15 cellular contexts compared by ENCODE assay signal in genomic region chr6:168554472-168554871, GRCh38.
DNase-seq lines count a peak whose midpoint lies in the region; ATAC-seq, FAIRE-seq and TF ChIP-seq lines count a peak whose summit lies in the region.
"Had no signal": no experiment of that assay in that cellular context is flagged by ENCODE, and none has a peak within 500 bp of the region (broad histone marks: within the 10 kb centered on the region; RNA-seq: fewer than 3 reads in every experiment).

No MANE protein-coding gene starts in this region.

- H3K4me3 ChIP-seq in ascending aorta (no peak overlapping the region), heart right ventricle (no peak overlapping the region), HepG2 (replicated peaks in 1 of 3; ENCODE audit: insufficient read depth in 1 of 3, low read depth in 2 of 3, low read length in 3 of 3) (no peak overlapping the region), testis (no peak overlapping the region), breast epithelium (no peak overlapping the region)
- H3K4me3 ChIP-seq: BLaER1 treated with 17β-estradiol and CSF1 and Interleukin-3, amounts not matched to agents 10 nM and 100 nM had no signal

- no peak for TF ChIP-seq CTCF in ascending aorta (IDR thresholded peaks at IDR 0.05)
- TF ChIP-seq CTCF in heart right ventricle (IDR thresholded peaks at IDR 0.05) = no peak
- TF ChIP-seq CTCF in HepG2 (CRISPR knock-in tag; IDR thresholded peaks at IDR 0.05) = no peak
- no peak for TF ChIP-seq CTCF in testis (IDR thresholded peaks at IDR 0.05)
- no peak for TF ChIP-seq CTCF in breast epithelium (IDR thresholded peaks at IDR 0.05)

- H3K9ac ChIP-seq in HepG2 (ENCODE audit: insufficient read depth, low read depth, low read length) = no peak overlapping the region
- H3K9ac ChIP-seq: BLaER1 treated with 17β-estradiol and CSF1 and Interleukin-3, amounts not matched to agents 10 nM and 100 nM had no signal

- peak overlapping the region; percentile 56 to 63 for H3K27ac ChIP-seq in ascending aorta
- H3K27ac ChIP-seq in heart right ventricle = no peak overlapping the region
- no peak overlapping the region for H3K27ac ChIP-seq in HepG2 (ENCODE audit: extremely low read length, insufficient read depth, low read length)
- peak overlapping the region; percentile 75 to 87 for H3K27ac ChIP-seq in testis
- no peak overlapping the region for H3K27ac ChIP-seq in breast epithelium
- H3K27ac ChIP-seq: BLaER1 treated with 17β-estradiol and CSF1 and Interleukin-3, amounts not matched to agents 10 nM and 100 nM had no signal

- DNase-seq in ascending aorta (ENCODE audit: low spot score in 2 of 2) (peak in 1 of 2 donors; percentile 64), heart right ventricle (no peak), HepG2 (ENCODE audit: low spot score) (no peak), testis (peak; percentile 83), breast epithelium (ENCODE audit: low spot score in 2 of 2) (no peak)
- DNase-seq: ACHN; CD4-positive, CD25-positive, alpha-beta regulatory T cell; DMS53; GF-D8 had no signal

- H3K4me1 ChIP-seq in ascending aorta = peaks cover 0 to 3% of the 10 kb centered on the region in 2 donors
- H3K4me1 ChIP-seq in heart right ventricle = peaks cover 0 to 15% (median 0%) of the 10 kb centered on the region in 9 donors
- no peaks in the 10 kb centered on the region for H3K4me1 ChIP-seq in HepG2 (ENCODE audit: insufficient read depth, low read length)
- peaks cover 31% of the 10 kb centered on the region for H3K4me1 ChIP-seq in testis
- H3K4me1 ChIP-seq in breast epithelium = no peaks in the 10 kb centered on the region
- H3K4me1 ChIP-seq: BLaER1 treated with 17β-estradiol and CSF1 and Interleukin-3, amounts not matched to agents 10 nM and 100 nM had no signal

- TF ChIP-seq POLR2A in HepG2 (IDR thresholded peaks at IDR 0.05; ENCODE audit: insufficient read depth in 1 of 2, low read depth in 2 of 2, low read length in 2 of 2) (no peak), testis (IDR thresholded peaks at IDR 0.05) (no peak), breast epithelium (IDR thresholded peaks at IDR 0.05) (no peak)

- peak in 7 of 8 donors; percentile 50 to 98 (median 57) for ATAC-seq in heart right ventricle
- no peak; the same call in 2 of the 3 replicates for ATAC-seq in HepG2
- no peak for ATAC-seq in HG02938 (IDR thresholded peaks at IDR 0.05; ENCODE audit: unreplicated experiment)
- no peak for ATAC-seq in HG03196 (IDR thresholded peaks at IDR 0.05; ENCODE audit: unreplicated experiment)
- ATAC-seq: HCT116 had no signal

- no peak overlapping the region for H3K4me2 ChIP-seq in HepG2 (ENCODE audit: low read depth, low read length)
- H3K4me2 ChIP-seq: BLaER1 treated with 17β-estradiol and CSF1 and Interleukin-3, amounts not matched to agents 10 nM and 100 nM had no signal

- FAIRE-seq in HepG2 (lab: Jason Lieb, UNC) = no peak
- FAIRE-seq: H54, HTR-8/SVneo had no signal

- BruUV-seq in HepG2 (replicated peaks; lab: Mats Ljungman, UMichigan) = no TSS peak

- H3K27me3 ChIP-seq in ascending aorta (no peaks in the 10 kb centered on the region), heart right ventricle (no peaks in the 10 kb centered on the region), HepG2 (ENCODE audit: control insufficient read depth in 1 of 2, insufficient read depth in 2 of 2, low read length in 2 of 2) (peaks cover 0 to 36% of the 10 kb centered on the region in 2 experiments; a peak in 4 of 5 replicates), testis (no peaks in the 10 kb centered on the region), breast epithelium (no peaks in the 10 kb centered on the region)
- H3K27me3 ChIP-seq: BLaER1 treated with 17β-estradiol and CSF1 and Interleukin-3, amounts not matched to agents 10 nM and 100 nM had no signal

- H4K20me1 ChIP-seq in HepG2 (ENCODE audit: insufficient read depth, low read length) = no peaks in the 10 kb centered on the region
- H4K20me1 ChIP-seq: BLaER1 treated with 17β-estradiol and CSF1 and Interleukin-3, amounts not matched to agents 10 nM and 100 nM had no signal

- POLR2A ChIA-PET in HepG2 (lab: Yijun Ruan, JAX) = no interaction called here

- TF ChIP-seq EP300 in HepG2 (IDR thresholded peaks at IDR 0.05; ENCODE audit: low read depth in 2 of 2, low read length in 2 of 2) (no peak), HepG2 (CRISPR knock-in tag; IDR thresholded peaks at IDR 0.05; ENCODE audit: borderline replicate concordance) (no peak)

- H2AFZ ChIP-seq in HepG2 (ENCODE audit: low read length) = no peak overlapping the region

- CTCF ChIA-PET in HepG2 (lab: Yijun Ruan, JAX; ENCODE audit: low intra/inter-chr PET ratio, low total read pairs) = no interaction called here

- H3K36me3 ChIP-seq in ascending aorta (peaks cover 0 to 6% of the 10 kb centered on the region in 2 donors), heart right ventricle (peaks cover 0 to 12% (median 0%) of the 10 kb centered on the region in 9 donors), HepG2 (replicated peaks in 1 of 2; ENCODE audit: control insufficient read depth in 1 of 2, insufficient read depth in 2 of 2, low read length in 2 of 2) (no peaks in the 10 kb centered on the region), testis (ENCODE audit: low read depth, missing control alignments) (no peaks in the 10 kb centered on the region), breast epithelium (no peaks in the 10 kb centered on the region)
- H3K36me3 ChIP-seq: BLaER1 treated with 17β-estradiol and CSF1 and Interleukin-3, amounts not matched to agents 10 nM and 100 nM had no signal

- in situ Hi-C loops in HepG2 (cut with HindIII; ENCODE audit: extremely low pct_ligation_motif_present, low pct_unique_long_range_greater_than_20kb) = no loop called here

- H3K9me3 ChIP-seq in ascending aorta (no peaks in the 10 kb centered on the region), heart right ventricle (no peaks in the 10 kb centered on the region), HepG2 (ENCODE audit: low read length) (no peaks in the 10 kb centered on the region), testis (no peaks in the 10 kb centered on the region), breast epithelium (no peaks in the 10 kb centered on the region)

- TF ChIP-seq RAD21 in HepG2 (CRISPR knock-in tag; IDR thresholded peaks at IDR 0.05) = no peak

- 47 to 57% methylated on average over 10 of the region's 10 CpGs for WGBS in heart right ventricle, 2 donors
- 13% methylated on average over 3 of the region's 10 CpGs for WGBS in HepG2 (ENCODE audit: low lambda C conversion rate)
- 24 to 47% methylated on average over 10 of the region's 10 CpGs for WGBS in testis, 2 donors

- H3K79me2 ChIP-seq in HepG2 (ENCODE audit: insufficient read depth, low read length) = no peaks in the 10 kb centered on the region

- intact Hi-C loops in ascending aorta (cut with DNase I) (no loop called here), heart right ventricle (cut with DNase I) (loop anchor here in 1 of 10 donors (2.0 kb wide), 1 partner anchor 28 kb away; no protein-coding TSS in a partner anchor), HepG2 (cut with micrococcal nuclease; ENCODE audit: unreplicated experiment) (no loop called here), testis (cut with DNase I; ENCODE audit: low total_unique reads) (no loop called here), breast epithelium (cut with DNase I; ENCODE audit: low total_unique reads) (no loop called here)

TF ChIP-seq in HepG2, 621 proteins besides CTCF, POLR2A, EP300 and RAD21:
- TF ChIP-seq MNT (IDR thresholded peaks at IDR 0.05) (peak; percentile 93), KAT7 (CRISPR knock-in tag; IDR thresholded peaks at IDR 0.05; ENCODE audit: borderline replicate concordance) (no peak)

Comparison
In these comparisons a context has a peak if more than half of its experiments do, and no peak if none do; other contexts are left out.
1. H3K27ac ChIP-seq: peak in ascending aorta (2 of 2) and testis (2 of 2); none in heart right ventricle (0 of 10), HepG2 (single experiment) and breast epithelium (0 of 2).
2. ATAC-seq: peak in heart right ventricle (7 of 8); none in HepG2 (single experiment), HG02938 (single experiment) and HG03196 (single experiment).